Comparison of ENCODE assay signal across 2 cellular contexts in the genomic region with DNA sequence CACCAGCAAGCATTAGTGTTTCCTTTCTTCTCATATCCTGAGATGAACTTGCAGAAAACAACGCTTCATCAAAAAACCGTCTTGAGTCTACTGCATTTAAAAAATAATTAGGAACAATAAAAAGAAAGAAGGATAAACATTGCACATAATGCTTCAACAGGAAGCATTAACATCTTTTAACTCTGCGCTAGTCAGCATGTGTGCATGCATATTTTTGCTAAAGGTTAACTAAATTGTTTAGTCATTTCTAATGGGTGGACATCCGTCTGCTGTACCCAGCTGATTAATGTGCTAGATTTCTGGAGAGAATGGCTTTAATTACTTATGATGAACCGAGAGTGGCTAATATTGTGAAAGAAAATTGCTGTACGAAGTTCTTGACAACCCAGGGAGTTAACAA.
TF ChIP-seq lines count a peak whose summit lies in the region.

No MANE protein-coding gene starts in this region.

TF ChIP-seq in IMR-90, 13 proteins besides CTCF, POLR2A, EP300 and RAD21:
- TF ChIP-seq NFE2L2 (IDR thresholded peaks at IDR 0.05; ENCODE audit: low read depth, low read length) (no peak), CHD1 (IDR thresholded peaks at IDR 0.05; ENCODE audit: low read depth, low read length) (no peak), MAFK (IDR thresholded peaks at IDR 0.05; ENCODE audit: low read depth, low read length) (0 out of 2 replicates have a peak, but pooled peaks have one; percentile 12), CEBPB (IDR thresholded peaks at IDR 0.05; ENCODE audit: low read depth, low read length) (no peak)
TF ChIP-seq in IMR-90: peak in this region for 1.

TF ChIP-seq in K562, 482 proteins besides CTCF, POLR2A, EP300 and RAD21:
- TF ChIP-seq ZNF766 (CRISPR knock-in tag; conservative IDR thresholded peaks at IDR 0.05) (no peak), ZNF75A (CRISPR knock-in tag; IDR thresholded peaks at IDR 0.05) (no peak), KLF13 (tag; IDR thresholded peaks at IDR 0.05; ENCODE audit: borderline replicate concordance, low read depth) (no peak), GABPA (tag; conservative IDR thresholded peaks at IDR 0.05; ENCODE audit: low read depth) (no peak), CBFA2T3 (IDR thresholded peaks at IDR 0.05) (no peak), EP400 (IDR thresholded peaks at IDR 0.05) (no peak), POLR2G (IDR thresholded peaks at IDR 0.05; ENCODE audit: low read depth, low read length) (no peak), RBBP5 (IDR thresholded peaks at IDR 0.05; ENCODE audit: borderline replicate concordance, insufficient read depth, low read length, poor library complexity, severe bottlenecking) (no peak), ZNF780A (CRISPR knock-in tag; IDR thresholded peaks at IDR 0.05) (no peak)
